Comparison of ENCODE assay signal across 7 cellular contexts in the genomic region with DNA sequence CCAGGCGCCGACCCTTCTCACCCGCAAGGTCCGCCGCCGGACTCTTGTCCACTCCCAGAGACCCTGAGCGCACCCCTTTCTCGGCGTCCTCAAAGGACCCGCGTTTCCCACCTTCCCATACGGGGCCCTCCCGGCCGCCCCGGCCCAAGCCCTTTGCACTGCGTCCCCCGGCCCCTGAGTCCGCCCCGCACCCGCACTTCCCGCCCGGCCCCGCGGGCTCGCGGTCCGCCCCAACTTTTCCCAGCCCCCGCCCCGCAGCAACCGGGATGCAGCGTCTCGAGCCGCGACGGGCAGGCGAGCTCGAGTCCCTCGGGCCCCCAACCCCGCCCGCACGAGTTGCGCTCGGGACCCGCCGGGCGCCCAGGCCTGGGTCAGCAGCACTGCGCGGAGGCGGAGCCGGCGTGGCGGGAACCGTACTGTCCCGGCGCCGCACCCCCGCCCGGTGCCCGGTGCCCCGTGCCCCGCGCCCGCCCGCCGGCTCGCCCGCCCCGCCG. TPM values are rescaled to one million over a fixed set of nuclear protein-coding genes. Genes with fewer than 3 reads are reported as not detected.
DNase-seq lines count a peak whose midpoint lies in the region; ATAC-seq and TF ChIP-seq lines count a peak whose summit lies in the region.

No MANE protein-coding gene starts in this region.

- H3K27me3 ChIP-seq in GM23338 (ENCODE audit: insufficient read depth): no peaks in the 10 kb centered on the region

- no peaks in the 10 kb centered on the region for H3K9me2 ChIP-seq in GM23338 (ENCODE audit: insufficient read depth)

- H3K27ac ChIP-seq in GM23338 (ENCODE audit: low read depth) (peak overlapping the region; percentile 79; the same call in 1 of the 2 replicates), coronary artery (peak overlapping the region; percentile 90 to 96)

- DNase-seq in GM23338 (ENCODE audit: low spot score) (no peak), M059J (ENCODE audit: low read depth) (peak; percentile 23), coronary artery (ENCODE audit: low spot score) (no peak), midbrain (lab: John Stamatoyannopoulos, UW) (peak; percentile 71), NCI-H146 treated with DMSO at 0.1 percent for 48 hours (lab: John Stamatoyannopoulos, UW; ENCODE audit: unreplicated experiment) (no peak)
- DNase-seq in stimulated activated CD4-positive, alpha-beta T cell treated with anti-CD3 and anti-CD28 coated beads, Interleukin-2, amount 100 ng/mL, for 48 hours: no peak

- no peak for TF ChIP-seq POLR2A in GM18505 (IDR thresholded peaks at IDR 0.05; ENCODE audit: borderline replicate concordance, extremely low read depth, insufficient read depth, insufficient read length)

- H3K4me3 ChIP-seq in GM23338: peak overlapping the region; percentile 81
- peak overlapping the region; percentile 95 for H3K4me3 ChIP-seq in coronary artery

- peak overlapping the region; percentile 85 for H3K4me3 Mint-ChIP-seq in GM23338

- H3K27ac Mint-ChIP-seq in GM23338: peak overlapping the region; percentile 83

- peak overlapping the region; percentile 80; the same call in 1 of the 2 replicates for H2AFZ ChIP-seq in GM23338

- no peaks in the 10 kb centered on the region for H3K9me3 Mint-ChIP-seq in GM23338

- peaks cover 44% of the 10 kb centered on the region for H3K4me1 ChIP-seq in GM23338 (ENCODE audit: insufficient read depth)

- H3K36me3 ChIP-seq in GM23338 (ENCODE audit: insufficient read depth): no peaks in the 10 kb centered on the region

- H3K36me3 Mint-ChIP-seq in GM23338 (ENCODE audit: low read depth): no peaks in the 10 kb centered on the region; the same call in 2 of the 3 replicates

- H3K4me1 Mint-ChIP-seq in GM23338: peaks cover 69% of the 10 kb centered on the region

- ATAC-seq in GM18505 (IDR thresholded peaks at IDR 0.05; ENCODE audit: unreplicated experiment) (peak; percentile 50), GM23338 (peak; percentile 65)

- H4K20me1 ChIP-seq in GM23338 (replicated peaks; ENCODE audit: insufficient read depth): no peaks in the 10 kb centered on the region

- peak overlapping the region; percentile 95 for H3K4me2 ChIP-seq in GM23338

- TF ChIP-seq CTCF in GM23338 (conservative IDR thresholded peaks at IDR 0.05; ENCODE audit: low read depth in 2 of 2) (no peak), coronary artery (IDR thresholded peaks at IDR 0.05) (no peak)

- H3K79me2 ChIP-seq in GM23338 (replicated peaks; ENCODE audit: insufficient read depth): peaks cover 46% of the 10 kb centered on the region

- H3F3A ChIP-seq in GM23338 (replicated peaks; ENCODE audit: low read depth): no peaks in the 10 kb centered on the region

- peaks cover 7% of the 10 kb centered on the region for H3K27me3 Mint-ChIP-seq in GM23338 (ENCODE audit: insufficient read depth, low read depth, poor library complexity)

TF ChIP-seq in GM23338, 12 proteins besides CTCF, POLR2A, EP300 and RAD21:
- TF ChIP-seq CREB1 (CRISPR knock-in tag; IDR thresholded peaks at IDR 0.05; ENCODE audit: low read depth) (no peak), EZH2 (IDR thresholded peaks at IDR 0.05; ENCODE audit: low read depth, unreplicated experiment) (no peak), ZNF114 (CRISPR knock-in tag; IDR thresholded peaks at IDR 0.05) (no peak), ZNF331 (CRISPR knock-in tag; IDR thresholded peaks at IDR 0.05; ENCODE audit: low read depth) (no peak), NANOG (IDR thresholded peaks at IDR 0.05; ENCODE audit: borderline replicate concordance) (no peak), POLR2AphosphoS5 (IDR thresholded peaks at IDR 0.05; ENCODE audit: low read depth) (no peak), JUNB (IDR thresholded peaks at IDR 0.05; ENCODE audit: unreplicated experiment) (no peak)
- TF ChIP-seq, protein P1, sequence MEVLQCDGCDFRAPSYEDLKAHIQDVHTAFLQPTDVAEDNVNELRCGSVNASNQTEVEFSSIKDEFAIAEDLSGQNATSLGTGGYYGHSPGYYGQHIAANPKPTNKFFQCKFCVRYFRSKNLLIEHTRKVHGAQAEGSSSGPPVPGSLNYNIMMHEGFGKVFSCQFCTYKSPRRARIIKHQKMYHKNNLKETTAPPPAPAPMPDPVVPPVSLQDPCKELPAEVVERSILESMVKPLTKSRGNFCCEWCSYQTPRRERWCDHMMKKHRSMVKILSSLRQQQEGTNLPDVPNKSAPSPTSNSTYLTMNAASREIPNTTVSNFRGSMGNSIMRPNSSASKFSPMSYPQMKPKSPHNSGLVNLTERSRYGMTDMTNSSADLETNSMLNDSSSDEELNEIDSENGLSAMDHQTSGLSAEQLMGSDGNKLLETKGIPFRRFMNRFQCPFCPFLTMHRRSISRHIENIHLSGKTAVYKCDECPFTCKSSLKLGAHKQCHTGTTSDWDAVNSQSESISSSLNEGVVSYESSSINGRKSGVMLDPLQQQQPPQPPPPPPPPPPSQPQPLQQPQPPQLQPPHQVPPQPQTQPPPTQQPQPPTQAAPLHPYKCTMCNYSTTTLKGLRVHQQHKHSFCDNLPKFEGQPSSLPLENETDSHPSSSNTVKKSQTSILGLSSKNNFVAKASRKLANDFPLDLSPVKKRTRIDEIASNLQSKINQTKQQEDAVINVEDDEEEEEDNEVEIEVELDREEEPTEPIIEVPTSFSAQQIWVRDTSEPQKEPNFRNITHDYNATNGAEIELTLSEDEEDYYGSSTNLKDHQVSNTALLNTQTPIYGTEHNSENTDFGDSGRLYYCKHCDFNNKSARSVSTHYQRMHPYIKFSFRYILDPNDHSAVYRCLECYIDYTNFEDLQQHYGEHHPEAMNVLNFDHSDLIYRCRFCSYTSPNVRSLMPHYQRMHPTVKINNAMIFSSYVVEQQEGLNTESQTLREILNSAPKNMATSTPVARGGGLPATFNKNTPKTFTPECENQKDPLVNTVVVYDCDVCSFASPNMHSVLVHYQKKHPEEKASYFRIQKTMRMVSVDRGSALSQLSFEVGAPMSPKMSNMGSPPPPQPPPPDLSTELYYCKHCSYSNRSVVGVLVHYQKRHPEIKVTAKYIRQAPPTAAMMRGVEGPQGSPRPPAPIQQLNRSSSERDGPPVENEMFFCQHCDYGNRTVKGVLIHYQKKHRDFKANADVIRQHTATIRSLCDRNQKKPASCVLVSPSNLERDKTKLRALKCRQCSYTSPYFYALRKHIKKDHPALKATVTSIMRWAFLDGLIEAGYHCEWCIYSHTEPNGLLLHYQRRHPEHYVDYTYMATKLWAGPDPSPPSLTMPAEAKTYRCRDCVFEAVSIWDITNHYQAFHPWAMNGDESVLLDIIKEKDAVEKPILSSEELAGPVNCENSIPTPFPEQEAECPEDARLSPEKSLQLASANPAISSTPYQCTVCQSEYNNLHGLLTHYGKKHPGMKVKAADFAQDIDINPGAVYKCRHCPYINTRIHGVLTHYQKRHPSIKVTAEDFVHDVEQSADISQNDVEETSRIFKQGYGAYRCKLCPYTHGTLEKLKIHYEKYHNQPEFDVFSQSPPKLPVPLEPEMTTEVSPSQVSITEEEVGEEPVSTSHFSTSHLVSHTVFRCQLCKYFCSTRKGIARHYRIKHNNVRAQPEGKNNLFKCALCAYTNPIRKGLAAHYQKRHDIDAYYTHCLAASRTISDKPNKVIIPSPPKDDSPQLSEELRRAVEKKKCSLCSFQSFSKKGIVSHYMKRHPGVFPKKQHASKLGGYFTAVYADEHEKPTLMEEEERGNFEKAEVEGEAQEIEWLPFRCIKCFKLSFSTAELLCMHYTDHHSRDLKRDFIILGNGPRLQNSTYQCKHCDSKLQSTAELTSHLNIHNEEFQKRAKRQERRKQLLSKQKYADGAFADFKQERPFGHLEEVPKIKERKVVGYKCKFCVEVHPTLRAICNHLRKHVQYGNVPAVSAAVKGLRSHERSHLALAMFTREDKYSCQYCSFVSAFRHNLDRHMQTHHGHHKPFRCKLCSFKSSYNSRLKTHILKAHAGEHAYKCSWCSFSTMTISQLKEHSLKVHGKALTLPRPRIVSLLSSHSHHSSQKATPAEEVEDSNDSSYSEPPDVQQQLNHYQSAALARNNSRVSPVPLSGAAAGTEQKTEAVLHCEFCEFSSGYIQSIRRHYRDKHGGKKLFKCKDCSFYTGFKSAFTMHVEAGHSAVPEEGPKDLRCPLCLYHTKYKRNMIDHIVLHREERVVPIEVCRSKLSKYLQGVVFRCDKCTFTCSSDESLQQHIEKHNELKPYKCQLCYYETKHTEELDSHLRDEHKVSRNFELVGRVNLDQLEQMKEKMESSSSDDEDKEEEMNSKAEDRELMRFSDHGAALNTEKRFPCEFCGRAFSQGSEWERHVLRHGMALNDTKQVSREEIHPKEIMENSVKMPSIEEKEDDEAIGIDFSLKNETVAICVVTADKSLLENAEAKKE (CRISPR knock-in tag; IDR thresholded peaks at IDR 0.05): no peak
TF ChIP-seq in GM23338: peak in this region for 0.

RNA-seq across cellular contexts. Expression of a gene that starts 0.4 kb away (rescaled TPM):
- total RNA-seq in GM23338 (2014; rRNA removed; shearing (Covaris generic)): 21.9 and 49.0 TPM in 2 replicates
- 42.2 and 47.6 TPM in 2 replicates for polyA plus RNA-seq in GM23338 (2016; fragmentation: Nextera tagmentation; extraction: Ambion mirVana)
- 33.0 and 46.2 TPM in 2 replicates for total RNA-seq in M059J (2014; rRNA removed; shearing (Covaris generic))

Comparison
In these comparisons a context has a peak if more than half of its experiments do, and no peak if none do; other contexts are left out.
1. DNase-seq: peak in M059J (single experiment) and midbrain (single experiment); none in GM23338 (single experiment), coronary artery (single experiment), NCI-H146 treated with DMSO at 0.1 percent for 48 hours (single experiment) and stimulated activated CD4-positive, alpha-beta T cell treated with anti-CD3 and anti-CD28 coated beads, Interleukin-2, amount 100 ng/mL, for 48 hours (0 of 2).